In genomic region chr20:52972190-52972937, GRCh38 we compare ENCODE assay signal across 8 cellular contexts. TPM values are rescaled to one million over a fixed set of nuclear protein-coding genes. Genes with fewer than 3 reads are reported as not detected.
DNase-seq lines count a peak whose midpoint lies in the region; TF ChIP-seq lines count a peak whose summit lies in the region.

A gene with protein sequence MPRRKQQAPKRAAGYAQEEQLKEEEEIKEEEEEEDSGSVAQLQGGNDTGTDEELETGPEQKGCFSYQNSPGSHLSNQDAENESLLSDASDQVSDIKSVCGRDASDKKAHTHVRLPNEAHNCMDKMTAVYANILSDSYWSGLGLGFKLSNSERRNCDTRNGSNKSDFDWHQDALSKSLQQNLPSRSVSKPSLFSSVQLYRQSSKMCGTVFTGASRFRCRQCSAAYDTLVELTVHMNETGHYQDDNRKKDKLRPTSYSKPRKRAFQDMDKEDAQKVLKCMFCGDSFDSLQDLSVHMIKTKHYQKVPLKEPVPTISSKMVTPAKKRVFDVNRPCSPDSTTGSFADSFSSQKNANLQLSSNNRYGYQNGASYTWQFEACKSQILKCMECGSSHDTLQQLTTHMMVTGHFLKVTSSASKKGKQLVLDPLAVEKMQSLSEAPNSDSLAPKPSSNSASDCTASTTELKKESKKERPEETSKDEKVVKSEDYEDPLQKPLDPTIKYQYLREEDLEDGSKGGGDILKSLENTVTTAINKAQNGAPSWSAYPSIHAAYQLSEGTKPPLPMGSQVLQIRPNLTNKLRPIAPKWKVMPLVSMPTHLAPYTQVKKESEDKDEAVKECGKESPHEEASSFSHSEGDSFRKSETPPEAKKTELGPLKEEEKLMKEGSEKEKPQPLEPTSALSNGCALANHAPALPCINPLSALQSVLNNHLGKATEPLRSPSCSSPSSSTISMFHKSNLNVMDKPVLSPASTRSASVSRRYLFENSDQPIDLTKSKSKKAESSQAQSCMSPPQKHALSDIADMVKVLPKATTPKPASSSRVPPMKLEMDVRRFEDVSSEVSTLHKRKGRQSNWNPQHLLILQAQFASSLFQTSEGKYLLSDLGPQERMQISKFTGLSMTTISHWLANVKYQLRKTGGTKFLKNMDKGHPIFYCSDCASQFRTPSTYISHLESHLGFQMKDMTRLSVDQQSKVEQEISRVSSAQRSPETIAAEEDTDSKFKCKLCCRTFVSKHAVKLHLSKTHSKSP (N-terminal part only) (plus strand): TSS chr20:52972358. CDS start chr20:52973294, 936 bp downstream.

- DNase-seq in NCI-H2107 treated with DMSO at 0.1 percent for 48 hours (lab: John Stamatoyannopoulos, UW; ENCODE audit: unreplicated experiment): peak; percentile 72
- no peak for DNase-seq in NCI-H2107 (lab: John Stamatoyannopoulos, UW)
- DNase-seq in T1000 (lab: John Stamatoyannopoulos, UW): peak; percentile 54
- DNase-seq in breast epithelium (ENCODE audit: low spot score in 2 of 2): peak; percentile 57 to 77
- DNase-seq in left kidney (ENCODE audit: low read depth, low spot score): peak; percentile 93
- DNase-seq in stimulated activated CD4-positive, alpha-beta T cell treated with anti-CD3 and anti-CD28 coated beads, Interleukin-1b, Interleukin-23, amount 100 ng/mL, for 4 hours (ENCODE audit: low read depth in 2 of 2): peak; percentile 37 to 53
- no peak for DNase-seq in DMS53 treated with DMSO at 0.1 percent for 48 hours (lab: John Stamatoyannopoulos, UW; ENCODE audit: unreplicated experiment)
- no peak for DNase-seq in Kasumi-1 (lab: John Stamatoyannopoulos, UW)

- TF ChIP-seq POLR2A in breast epithelium (IDR thresholded peaks at IDR 0.05): no peak

- H3K27me3 ChIP-seq in breast epithelium: no peaks in the 10 kb centered on the region

- no peaks in the 10 kb centered on the region for H3K4me1 ChIP-seq in breast epithelium

- intact Hi-C loops in breast epithelium (cut with DNase I; ENCODE audit: low total_unique reads): no loop called here

- H3K4me3 ChIP-seq in breast epithelium: peak within 1 kb of the TSS; percentile 66 to 78 (median 76)

- peak within 1 kb of the TSS; percentile 91 to 96 for H3K27ac ChIP-seq in breast epithelium

- H3K9me3 ChIP-seq in breast epithelium: no peaks in the 10 kb centered on the region

- no peaks in the 10 kb centered on the region for H3K36me3 ChIP-seq in breast epithelium

- TF ChIP-seq CTCF in breast epithelium (IDR thresholded peaks at IDR 0.05): no peak

RNA-seq across cellular contexts. Expression of the gene that starts here (rescaled TPM):
- 100 to 1,000 TPM in 1 of 3 donors, 10 to 100 TPM in 2; 31.7 to 106 (median 59.6) TPM for total RNA-seq in breast epithelium

Comparison
In these comparisons a context has a peak if more than half of its experiments do, and no peak if none do; other contexts are left out.
1. DNase-seq: peak in NCI-H2107 treated with DMSO at 0.1 percent for 48 hours (single experiment), T1000 (single experiment), breast epithelium (2 of 2), left kidney (single experiment) and stimulated activated CD4-positive, alpha-beta T cell treated with anti-CD3 and anti-CD28 coated beads, Interleukin-1b, Interleukin-23, amount 100 ng/mL, for 4 hours (2 of 2); none in NCI-H2107 (single experiment), DMS53 treated with DMSO at 0.1 percent for 48 hours (single experiment) and Kasumi-1 (0 of 2).